Comparison of ENCODE assay signal across 1 cellular context in the genomic region with DNA sequence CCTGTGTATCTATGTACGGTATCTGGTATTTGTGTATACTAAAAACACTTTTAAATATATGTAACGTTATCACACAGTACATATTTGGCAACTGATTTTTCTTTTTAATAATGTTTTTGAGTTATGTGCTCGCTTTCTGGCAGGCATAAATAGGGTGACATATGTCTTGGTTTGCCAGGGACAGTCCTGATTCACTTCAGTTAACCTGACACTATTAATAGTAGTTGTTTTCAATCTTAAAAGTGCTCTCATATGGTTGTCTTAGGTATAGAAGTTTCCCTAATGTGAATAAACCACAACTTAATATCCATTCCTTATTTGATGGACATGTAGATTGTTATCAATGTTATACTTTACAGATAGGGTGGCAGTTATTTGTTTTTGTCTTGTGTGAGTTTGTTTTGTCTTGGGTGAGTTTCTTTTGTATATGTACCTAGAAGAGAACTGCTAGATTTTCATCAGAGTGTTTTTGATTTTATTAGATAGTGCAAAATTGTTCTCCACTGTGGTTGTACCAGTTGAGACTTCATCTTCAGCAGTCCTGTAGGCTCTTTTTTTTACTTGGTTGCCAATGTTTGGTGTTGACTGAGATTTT.
TF ChIP-seq lines count a peak whose summit lies in the region.

No MANE protein-coding gene starts in this region.

TF ChIP-seq in SK-N-SH, 30 proteins besides CTCF, POLR2A, EP300 and RAD21 (continued from another document):
- TF ChIP-seq PBX3 (IDR thresholded peaks at IDR 0.05) (no peak), TEAD4 (IDR thresholded peaks at IDR 0.05; ENCODE audit: borderline replicate concordance, insufficient read depth) (no peak), GATA2 (CRISPR knock-in tag; IDR thresholded peaks at IDR 0.05) (no peak), RXRA (IDR thresholded peaks at IDR 0.05; ENCODE audit: borderline replicate concordance, low read depth) (no peak), NFIC (IDR thresholded peaks at IDR 0.05; ENCODE audit: borderline replicate concordance) (no peak), FOXJ3 (CRISPR knock-in tag; IDR thresholded peaks at IDR 0.05) (no peak), YY1 (IDR thresholded peaks at IDR 0.05; ENCODE audit: low read depth) (no peak), TAF1 (IDR thresholded peaks at IDR 0.05; ENCODE audit: borderline replicate concordance, low read depth, low read length) (no peak), RFX5 (IDR thresholded peaks at IDR 0.05; ENCODE audit: low read length) (no peak)
- TF ChIP-seq, protein P1, sequence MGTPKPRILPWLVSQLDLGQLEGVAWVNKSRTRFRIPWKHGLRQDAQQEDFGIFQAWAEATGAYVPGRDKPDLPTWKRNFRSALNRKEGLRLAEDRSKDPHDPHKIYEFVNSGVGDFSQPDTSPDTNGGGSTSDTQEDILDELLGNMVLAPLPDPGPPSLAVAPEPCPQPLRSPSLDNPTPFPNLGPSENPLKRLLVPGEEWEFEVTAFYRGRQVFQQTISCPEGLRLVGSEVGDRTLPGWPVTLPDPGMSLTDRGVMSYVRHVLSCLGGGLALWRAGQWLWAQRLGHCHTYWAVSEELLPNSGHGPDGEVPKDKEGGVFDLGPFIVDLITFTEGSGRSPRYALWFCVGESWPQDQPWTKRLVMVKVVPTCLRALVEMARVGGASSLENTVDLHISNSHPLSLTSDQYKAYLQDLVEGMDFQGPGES (IDR thresholded peaks at IDR 0.05; ENCODE audit: low read depth, low read length) = no peak
